28 cellular contexts compared by ENCODE assay signal in the genomic region with DNA sequence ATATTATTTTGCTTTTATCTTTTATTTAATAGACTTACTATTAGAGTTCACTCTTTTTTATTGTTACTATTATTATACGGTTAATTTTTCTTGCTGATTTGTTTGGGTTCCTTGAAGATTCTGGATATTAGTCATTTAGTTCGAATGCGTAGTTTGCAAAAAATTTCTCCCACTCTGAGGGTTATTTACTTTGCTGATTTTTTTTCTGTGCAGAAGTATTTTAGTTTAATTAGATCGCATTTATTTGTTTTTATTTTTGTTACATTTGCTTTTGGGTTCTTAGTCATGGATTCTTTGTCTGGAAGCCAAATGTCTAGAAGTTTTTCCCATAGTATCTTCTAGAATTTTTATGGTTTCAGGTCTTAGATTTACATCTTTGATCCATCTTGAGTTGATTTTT.
"Had no signal": no experiment of that assay in that cellular context is flagged by ENCODE, and none has a peak within 500 bp of the region (broad histone marks: within the 10 kb centered on the region; RNA-seq: fewer than 3 reads in every experiment).

No MANE protein-coding gene starts in this region.

- H3K9me3 ChIP-seq: esophagus squamous epithelium, mucosa of descending colon, neutrophil, prostate gland, right atrium auricular region, testis, tibial artery, upper lobe of right lung, uterus had no signal

- H3K27ac ChIP-seq: coronary artery, esophagus squamous epithelium, gastroesophageal sphincter, heart left ventricle, hepatocyte, neutrophil, prostate gland, right atrium auricular region, spleen, testis, tibial artery, upper lobe of right lung, uterus had no signal

- H3K4me3 ChIP-seq: coronary artery, esophagus squamous epithelium, gastroesophageal sphincter, heart left ventricle, hepatocyte, lung, mucosa of descending colon, prostate gland, right atrium auricular region, spleen, testis, tibial artery, upper lobe of right lung, uterus had no signal

- H3K4me1 ChIP-seq: esophagus squamous epithelium, gastroesophageal sphincter, heart left ventricle, prostate gland, right atrium auricular region, spleen, testis, upper lobe of right lung, uterus had no signal

- H3K27me3 ChIP-seq: esophagus squamous epithelium, gastroesophageal sphincter, heart left ventricle, hepatocyte, neutrophil, right atrium auricular region, spleen, testis, tibial artery, upper lobe of right lung, uterus had no signal

- H3K36me3 ChIP-seq: esophagus squamous epithelium, gastroesophageal sphincter, heart left ventricle, neutrophil, prostate gland, right atrium auricular region, spleen, tibial artery, upper lobe of right lung, uterus had no signal

- ATAC-seq: gastroesophageal sphincter; heart left ventricle; mucosa of descending colon; natural killer cell treated with Interleukin-12 subunit alpha and Interleukin-12 subunit beta and Interleukin-15 and Interleukin-18, amount 100 ng/mL, for 72 hours; sciatic nerve; stimulated activated memory B cell treated with anti-CD40 and anti-IgM and Interleukin-4, amounts not matched to agents 10 μg/mL and 1 μg/mL and 100 μg/mL, for 72 hours; stimulated activated naive CD8-positive, alpha-beta T cell treated with anti-CD3 and anti-CD28 coated beads, Interleukin-15, Interleukin-2, amounts not matched to agents 100 U/mL and 50 U/mL, for 24 hours; upper lobe of right lung had no signal

- DNase-seq: central memory CD4-positive, alpha-beta T cell; dermis blood vessel endothelial cell; effector memory CD4-positive, alpha-beta T cell; erythroblast; esophagus squamous epithelium; foreskin fibroblast; heart left ventricle; islet precursor cell; mucosa of descending colon; naive B cell; spleen; stimulated activated CD4-positive, alpha-beta T cell treated with anti-CD3 and anti-CD28 coated beads, Interleukin-4, amount 100 ng/mL, for 4 hours; stimulated activated naive CD8-positive, alpha-beta T cell treated with anti-CD3 and anti-CD28 coated beads, Interleukin-15, Interleukin-2, amounts not matched to agents 100 U/mL and 50 U/mL, for 24 hours; substantia nigra; testis; tibial artery; upper lobe of right lung; uterus had no signal
